9 cellular contexts compared by ENCODE assay signal in genomic region chr10:32298066-32298812, GRCh38. TPM values are rescaled to one million over a fixed set of nuclear protein-coding genes. Genes with fewer than 3 reads are reported as not detected.
DNase-seq lines count a peak whose midpoint lies in the region; ATAC-seq, FAIRE-seq and TF ChIP-seq lines count a peak whose summit lies in the region.
"Had no signal": no experiment of that assay in that cellular context is flagged by ENCODE, and none has a peak within 500 bp of the region (broad histone marks: within the 10 kb centered on the region; RNA-seq: fewer than 3 reads in every experiment).

No MANE protein-coding gene starts in this region.

- H3K9ac ChIP-seq in adipocyte (ENCODE audit: low read length) = no peak overlapping the region
- no peak overlapping the region for H3K9ac ChIP-seq in keratinocyte (ENCODE audit: control insufficient read depth, extremely low read depth, insufficient read depth, low read length)

- DNase-seq in AG09309 (ENCODE audit: low read depth) (peak; percentile 35), HFF-Myc (ENCODE audit: extremely low read depth, low read depth) (peak; percentile 37), adipocyte (ENCODE audit: low read depth) (peak; percentile 54), keratinocyte (ENCODE audit: low read depth, low spot score) (no peak), iPS-NIHi11 (ENCODE audit: low spot score) (no peak), putamen (ENCODE audit: low spot score) (no peak)
- no peak for DNase-seq in activated CD8-positive, alpha-beta memory T cell treated with anti-CD3 and anti-CD28 coated beads, Interleukin-2, amount 50 U/mL, for 4 hours

- no peaks in the 10 kb centered on the region for H3K27me3 ChIP-seq in adipocyte (replicated peaks; ENCODE audit: control insufficient read depth, insufficient read depth, low read length)
- no peaks in the 10 kb centered on the region for H3K27me3 ChIP-seq in keratinocyte (ENCODE audit: control insufficient read depth, extremely low read depth, insufficient read depth, low read length)

- H3K79me2 ChIP-seq in keratinocyte (ENCODE audit: control insufficient read depth, insufficient read depth, low read length) = peaks cover 56% of the 10 kb centered on the region

- H3K27ac ChIP-seq in keratinocyte (ENCODE audit: control insufficient read depth, insufficient read depth, low read length) = peak overlapping the region; percentile 1

- ATAC-seq in GM19463 (IDR thresholded peaks at IDR 0.05; ENCODE audit: unreplicated experiment) = no peak

- H3K4me2 ChIP-seq in keratinocyte (ENCODE audit: control insufficient read depth, extremely low read depth, insufficient read depth, low read depth, low read length) = peak overlapping the region; percentile 23

- TF ChIP-seq CTCF in AG09309 (IDR thresholded peaks at IDR 0.05; ENCODE audit: control insufficient read depth, insufficient read depth, low read depth, low read length, missing control alignments) (no peak), HFF-Myc (IDR thresholded peaks at IDR 0.05; ENCODE audit: low read depth, low read length, missing control alignments) (no peak), keratinocyte (optimal IDR thresholded peaks at IDR 0.05 in 1 of 3, IDR thresholded peaks at IDR 0.05 in 1 of 3, conservative IDR thresholded peaks at IDR 0.05 in 1 of 3; ENCODE audit: extremely low read depth in 1 of 3, insufficient read depth in 2 of 3, low read length in 3 of 3) (no peak)

- H4K20me1 ChIP-seq in keratinocyte (ENCODE audit: control insufficient read depth, extremely low read depth, insufficient read depth, low read length) = no peaks in the 10 kb centered on the region

- H3K36me3 ChIP-seq in adipocyte (ENCODE audit: control insufficient read depth, insufficient read depth, low read length, severe bottlenecking) (peaks cover 13% of the 10 kb centered on the region), keratinocyte (ENCODE audit: control insufficient read depth in 2 of 2, extremely low read depth in 1 of 2, insufficient read depth in 2 of 2, low read length in 2 of 2) (no peaks in the 10 kb centered on the region)

- dilution Hi-C loops in keratinocyte (cut with MboI; ENCODE audit: extremely low pct_ligation_motif_present, low sequenced_read_pairs) = no loop called here

- no peaks in the 10 kb centered on the region for H3K9me3 ChIP-seq in adipocyte (ENCODE audit: control insufficient read depth, low read length)
- H3K9me3 ChIP-seq in keratinocyte (ENCODE audit: control insufficient read depth, low read depth, low read length) = no peaks in the 10 kb centered on the region
- H3K9me3 ChIP-seq: HAP-1 had no signal

- H2AFZ ChIP-seq in keratinocyte (ENCODE audit: control insufficient read depth, low read length) = no peak overlapping the region

- no peaks in the 10 kb centered on the region for H3K9me1 ChIP-seq in keratinocyte (ENCODE audit: control insufficient read depth, extremely low read depth, insufficient read depth, low read length)

- FAIRE-seq in keratinocyte (lab: Jason Lieb, UNC) = peak; percentile 49

- H3K4me1 ChIP-seq in adipocyte (ENCODE audit: control insufficient read depth, insufficient read depth, low read length) (no peaks in the 10 kb centered on the region), keratinocyte (ENCODE audit: control insufficient read depth, extremely low read depth, insufficient read depth, low read length) (peaks cover 6% of the 10 kb centered on the region)

- H3K4me3 ChIP-seq in AG09309 (ENCODE audit: control insufficient read depth, low read depth, low read length) (no peak overlapping the region), HFF-Myc (replicated peaks; ENCODE audit: low read depth, low read length) (no peak overlapping the region), adipocyte (ENCODE audit: low read length) (no peak overlapping the region), keratinocyte (ENCODE audit: control insufficient read depth in 2 of 3, extremely low read depth in 1 of 3, insufficient read depth in 2 of 3, low read depth in 1 of 3, low read length in 3 of 3) (no peak overlapping the region)
- H3K4me3 ChIP-seq: HAP-1 had no signal

RNA-seq across cellular contexts. Expression of gene EPC1, which starts 48.7 kb away (rescaled TPM):
- polyA plus RNA-seq in keratinocyte = 15.5 to 34.8 TPM (median 33.5 TPM) in 3 replicates
- polyA plus RNA-seq in keratinocyte (2011; ENCODE audit: low read depth) = 15.9 TPM
- polyA plus RNA-seq in keratinocyte (2011; cell fraction: cytosol; rRNA removed) = 9.5 and 19.0 TPM in 2 replicates
- polyA plus RNA-seq in keratinocyte (2011; cell fraction: nucleus; rRNA removed) = 33.0 and 42.0 TPM in 2 replicates
- 6.5 and 16.0 TPM in 2 replicates for polyA plus RNA-seq in keratinocyte (2012; ENCODE audit: low replicate concordance)
- 8.1 to 51.4 TPM (median 38.0 TPM) in 3 replicates for polyA minus RNA-seq in keratinocyte
- 16.7 TPM for polyA minus RNA-seq in keratinocyte (2011; cell fraction: cytosol; rRNA and poly(A)+ RNA removed)
- polyA minus RNA-seq in keratinocyte (2011; cell fraction: nucleus; rRNA and poly(A)+ RNA removed) = 27.8 and 49.6 TPM in 2 replicates

Comparison
In these comparisons a context has a peak if more than half of its experiments do, and no peak if none do; other contexts are left out.
1. DNase-seq: peak in AG09309 (single experiment), HFF-Myc (single experiment) and adipocyte (single experiment); none in keratinocyte (single experiment), iPS-NIHi11 (single experiment), putamen (single experiment) and activated CD8-positive, alpha-beta memory T cell treated with anti-CD3 and anti-CD28 coated beads, Interleukin-2, amount 50 U/mL, for 4 hours (single experiment).